In the genomic region with DNA sequence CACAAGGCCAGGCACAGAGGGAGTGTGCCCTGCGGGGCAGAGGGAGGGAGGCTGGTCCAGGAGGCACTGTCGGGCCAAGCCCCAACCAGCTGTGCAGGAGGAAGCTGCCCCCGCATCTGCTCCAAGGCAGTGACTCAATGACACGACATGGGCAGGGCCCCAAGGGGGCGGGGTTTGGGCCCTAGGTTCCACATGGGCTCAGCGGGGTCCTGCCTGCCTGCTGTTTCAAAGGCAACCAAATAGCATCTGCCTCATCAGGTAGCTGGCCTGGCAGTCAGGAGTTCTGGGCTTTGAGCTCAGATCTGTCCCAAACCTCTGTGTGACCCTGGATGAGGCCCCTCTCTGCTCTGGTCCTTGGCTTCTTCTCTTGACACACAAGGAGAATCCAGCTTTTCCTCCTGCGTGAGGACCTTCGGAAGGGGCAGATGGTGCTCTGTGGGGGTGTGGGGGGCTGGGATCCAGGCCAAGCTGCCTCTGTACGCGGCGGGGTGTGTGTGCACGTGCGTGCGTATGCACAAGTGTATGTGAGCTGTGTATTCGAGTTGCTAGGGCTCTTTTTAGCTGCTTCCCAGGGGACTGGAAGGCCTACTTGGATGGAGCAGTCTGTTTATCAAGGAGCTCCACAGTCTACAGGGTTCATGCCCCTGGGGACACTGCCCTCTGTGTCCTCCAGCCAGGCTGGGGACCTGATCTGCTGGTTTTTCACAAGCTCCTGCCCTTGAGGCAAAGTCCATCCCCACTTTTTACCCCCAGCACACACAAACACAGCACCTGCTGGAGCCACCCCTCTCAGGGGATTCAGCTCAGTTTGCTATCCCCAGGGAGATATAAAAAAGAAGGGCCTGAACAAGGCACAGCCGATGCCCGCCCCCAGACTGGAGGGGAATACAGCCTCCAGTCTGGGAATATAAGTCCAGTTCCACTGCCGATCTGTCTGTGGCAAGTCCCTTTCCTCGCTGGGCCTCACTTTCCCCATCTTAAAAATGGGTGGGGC, we compare ENCODE assay signal across 8 cellular contexts.
DNase-seq lines count a peak whose midpoint lies in the region; ATAC-seq and TF ChIP-seq lines count a peak whose summit lies in the region.

No MANE protein-coding gene starts in this region.

- peaks cover 13% of the 10 kb centered on the region for H3F3A ChIP-seq in smooth muscle cell (ENCODE audit: low read depth)

- peaks cover 17% of the 10 kb centered on the region for H3K4me1 ChIP-seq in smooth muscle cell (ENCODE audit: low read depth)
- H3K4me1 ChIP-seq in CD4-positive, alpha-beta memory T cell (ENCODE audit: insufficient read depth, low read length): no peaks in the 10 kb centered on the region

- H3K9ac ChIP-seq in smooth muscle cell (ENCODE audit: low read depth): no peak overlapping the region

- POLR2A ChIA-PET in CD4-positive, alpha-beta memory T cell (lab: Charles Lee; ENCODE audit: partially characterized antibody): interaction anchor here (0.6 to 0.7 kb wide), 2 partner anchors 82 to 191 kb away, joined by 3 read pairs; no protein-coding TSS in a partner anchor

- DNase-seq in NCI-H2029 (lab: John Stamatoyannopoulos, UW): peak; percentile 5
- no peak for DNase-seq in NCI-H2029 treated with DMSO at 0.1 percent for 48 hours (lab: John Stamatoyannopoulos, UW)
- DNase-seq in NCI-H226: peak; percentile 58
- peak; percentile 63 for DNase-seq in activated CD8-positive, alpha-beta memory T cell treated with anti-CD3 and anti-CD28 coated beads, Interleukin-2, amount 50 U/mL, for 4 hours
- peak; percentile 59 for DNase-seq in glutamatergic neuron
- DNase-seq in smooth muscle cell (lab: John Stamatoyannopoulos, UW; ENCODE audit: unreplicated experiment): peak; percentile 35
- DNase-seq in CD4-positive, alpha-beta memory T cell: no peak

- no peak overlapping the region for H3K4me3 ChIP-seq in smooth muscle cell
- H3K4me3 ChIP-seq in CD4-positive, alpha-beta memory T cell (ENCODE audit: low read length in 2 of 2): no peak overlapping the region

- CTCF ChIA-PET in CD4-positive, alpha-beta memory T cell (lab: Charles Lee; ENCODE audit: partially characterized antibody): interaction anchor here (0.8 to 2.2 kb wide), 5 partner anchors 8 to 54 kb away, joined by 3 to 5 read pairs (median 3); no protein-coding TSS in a partner anchor

- H3K27ac ChIP-seq in smooth muscle cell (ENCODE audit: low read depth): peak overlapping the region; percentile 41
- no peak overlapping the region for H3K27ac ChIP-seq in CD4-positive, alpha-beta memory T cell (ENCODE audit: low read depth, low read length)

- intact Hi-C loops in CD4-positive, alpha-beta memory T cell (cut with micrococcal nuclease): no loop called here

- H3K4me3 Mint-ChIP-seq in glutamatergic neuron (ENCODE audit: unreplicated experiment): no peak overlapping the region
- H3K4me3 Mint-ChIP-seq in CD4-positive, alpha-beta memory T cell: no peak overlapping the region

- no peaks in the 10 kb centered on the region for H3K36me3 Mint-ChIP-seq in glutamatergic neuron (ENCODE audit: unreplicated experiment)
- peaks cover 4 to 10% of the 10 kb centered on the region in 2 donors for H3K36me3 Mint-ChIP-seq in CD4-positive, alpha-beta memory T cell

- H3K9me3 Mint-ChIP-seq in glutamatergic neuron (ENCODE audit: unreplicated experiment): peaks cover 7% of the 10 kb centered on the region
- H3K9me3 Mint-ChIP-seq in CD4-positive, alpha-beta memory T cell: no peaks in the 10 kb centered on the region

- H4K20me1 ChIP-seq in smooth muscle cell (ENCODE audit: low read depth): peaks cover 4% of the 10 kb centered on the region

- H3K27me3 Mint-ChIP-seq in glutamatergic neuron (ENCODE audit: unreplicated experiment): peaks cover 9% of the 10 kb centered on the region
- H3K27me3 Mint-ChIP-seq in CD4-positive, alpha-beta memory T cell: no peaks in the 10 kb centered on the region

- WGBS in smooth muscle cell (ENCODE audit: low lambda C conversion rate): 37% methylated on average over 19 of the region's 19 CpGs

- H3K27ac Mint-ChIP-seq in glutamatergic neuron (ENCODE audit: unreplicated experiment): peak overlapping the region; percentile 72
- H3K27ac Mint-ChIP-seq in CD4-positive, alpha-beta memory T cell: peak overlapping the region in 1 of 7 donors; percentile 2

- H3K4me1 Mint-ChIP-seq in glutamatergic neuron (ENCODE audit: low read depth, unreplicated experiment): peaks cover 25% of the 10 kb centered on the region
- peaks cover 0 to 2% (median under 1%) of the 10 kb centered on the region in 4 donors for H3K4me1 Mint-ChIP-seq in CD4-positive, alpha-beta memory T cell

- peak; percentile 90 for ATAC-seq in HG02885 (IDR thresholded peaks at IDR 0.05; ENCODE audit: poor library complexity, unreplicated experiment)

- peaks cover 6% of the 10 kb centered on the region for H3K79me2 ChIP-seq in smooth muscle cell (ENCODE audit: low read depth)

- H3K27me3 ChIP-seq in smooth muscle cell (ENCODE audit: low read depth): no peaks in the 10 kb centered on the region
- H3K27me3 ChIP-seq in CD4-positive, alpha-beta memory T cell (ENCODE audit: insufficient read depth, low read length): no peaks in the 10 kb centered on the region

- H3K9me3 ChIP-seq in smooth muscle cell (replicated peaks; ENCODE audit: low read depth): no peaks in the 10 kb centered on the region
- no peaks in the 10 kb centered on the region for H3K9me3 ChIP-seq in CD4-positive, alpha-beta memory T cell (ENCODE audit: control insufficient read depth in 1 of 2, low read length in 2 of 2)

- TF ChIP-seq CTCF in glutamatergic neuron (IDR thresholded peaks at IDR 0.05; ENCODE audit: partially characterized antibody, unreplicated experiment) (no peak), smooth muscle cell (IDR thresholded peaks at IDR 0.05; ENCODE audit: borderline replicate concordance, insufficient read depth, poor library complexity, severe bottlenecking) (no peak)

- no peaks in the 10 kb centered on the region for H3K36me3 ChIP-seq in smooth muscle cell (ENCODE audit: low read depth)
- peaks cover 5% of the 10 kb centered on the region for H3K36me3 ChIP-seq in CD4-positive, alpha-beta memory T cell (ENCODE audit: insufficient read depth, low read length)

- H3K4me2 ChIP-seq in smooth muscle cell: peak overlapping the region; percentile 53

- no peak overlapping the region for H2AFZ ChIP-seq in smooth muscle cell (ENCODE audit: low read depth)

Comparison
In these comparisons a context has a peak if more than half of its experiments do, and no peak if none do; other contexts are left out.
1. DNase-seq: peak in NCI-H2029 (single experiment), NCI-H226 (single experiment), activated CD8-positive, alpha-beta memory T cell treated with anti-CD3 and anti-CD28 coated beads, Interleukin-2, amount 50 U/mL, for 4 hours (single experiment), glutamatergic neuron (single experiment) and smooth muscle cell (single experiment); none in NCI-H2029 treated with DMSO at 0.1 percent for 48 hours (single experiment) and CD4-positive, alpha-beta memory T cell (0 of 5).